28 cellular contexts compared by ENCODE assay signal in the genomic region with DNA sequence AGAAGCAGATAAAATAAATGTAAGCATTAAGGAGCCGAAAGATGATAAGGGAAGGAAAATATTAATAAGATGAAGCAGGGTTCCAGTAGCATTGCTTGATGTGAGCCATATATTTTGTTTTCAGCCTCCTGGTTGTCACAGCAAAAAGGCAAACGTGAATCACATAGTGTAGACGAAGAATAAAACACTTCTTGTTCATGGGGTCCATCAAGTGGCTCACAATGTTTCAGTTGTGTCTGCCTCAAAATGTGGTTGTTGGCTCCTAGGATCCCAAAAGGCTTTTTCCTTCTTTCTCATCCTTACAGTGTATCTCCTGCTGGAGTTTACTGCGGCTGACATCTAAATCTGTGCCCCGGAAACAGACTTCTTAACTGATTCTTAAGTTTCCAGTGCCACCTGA.
A peak's percentile ranks its signal among the peaks of the same experiment; 100 is the strongest.
DNase-seq lines count a peak whose midpoint lies in the region; ATAC-seq, FAIRE-seq and TF ChIP-seq lines count a peak whose summit lies in the region.
"Had no signal": no experiment of that assay in that cellular context is flagged by ENCODE, and none has a peak within 500 bp of the region (broad histone marks: within the 10 kb centered on the region; RNA-seq: fewer than 3 reads in every experiment).

No MANE protein-coding gene starts in this region.

- H3K27me3 Mint-ChIP-seq in neural progenitor cell (ENCODE audit: insufficient read depth, low read depth): no peaks in the 10 kb centered on the region
- H3K27me3 Mint-ChIP-seq: CD8-positive, alpha-beta memory T cell had no signal

- TF ChIP-seq EP300 in HepG2 (IDR thresholded peaks at IDR 0.05; ENCODE audit: low read depth in 2 of 2, low read length in 2 of 2): no peak
- no peak for TF ChIP-seq EP300 in HepG2 (CRISPR knock-in tag; IDR thresholded peaks at IDR 0.05; ENCODE audit: borderline replicate concordance)

- no peak for ATAC-seq in HepG2
- no peak for ATAC-seq in right lobe of liver
- ATAC-seq in GM18873 (IDR thresholded peaks at IDR 0.05; ENCODE audit: low FRiP score, unreplicated experiment): no peak
- ATAC-seq: Panc1 had no signal

- no peak overlapping the region for H3K9ac ChIP-seq in HepG2 (ENCODE audit: insufficient read depth, low read depth, low read length)
- H3K9ac ChIP-seq in endothelial cell of umbilical vein (replicated peaks; ENCODE audit: extremely low read depth, insufficient read depth, low read length): peak overlapping the region; percentile 10
- H3K9ac ChIP-seq in neural progenitor cell: no peak overlapping the region

- no peak for DNase-seq in HepG2 (ENCODE audit: low spot score)
- DNase-seq in right lobe of liver: no peak
- DNase-seq in endothelial cell of umbilical vein (ENCODE audit: low read depth, low spot score): no peak
- DNase-seq in neural progenitor cell (ENCODE audit: low spot score): no peak
- DNase-seq in NOMO-1 treated with dmso at 0.1 percent for 144 hours (lab: John Stamatoyannopoulos, UW; ENCODE audit: unreplicated experiment): no peak
- DNase-seq in thyroid gland: no peak
- DNase-seq: 8988T; ACHN; BE2C; CD8-positive, alpha-beta memory T cell; DMS79 treated with DMSO at 0.1 percent for 48 hours; GF-D8; KBM-7; MG63; NCI-H1105 treated with DMSO at 0.1 percent for 48 hours; NCI-H2029; NCI-H446; NCI-H526; NCI-H82; NK-92 treated with Interleukin-12 subunit alpha and Interleukin-12 subunit beta, amount 100 ng/mL, for 24 hours; SHP77 had no signal

- H2AFZ ChIP-seq in HepG2 (ENCODE audit: low read length) (no peak overlapping the region), endothelial cell of umbilical vein (ENCODE audit: low read depth, low read length) (no peak overlapping the region), neural progenitor cell (replicated peaks) (no peak overlapping the region)

- H3K27ac ChIP-seq in HepG2 (ENCODE audit: extremely low read length, insufficient read depth, low read length): no peak overlapping the region
- no peak overlapping the region for H3K27ac ChIP-seq in right lobe of liver
- peak overlapping the region; percentile 32 for H3K27ac ChIP-seq in endothelial cell of umbilical vein (ENCODE audit: insufficient read depth, low read depth, low read length)
- H3K27ac ChIP-seq in neural progenitor cell: no peak overlapping the region
- H3K27ac ChIP-seq in thyroid gland: no peak overlapping the region
- H3K27ac ChIP-seq: HL-60, RWPE1 had no signal

- POLR2A ChIA-PET in HepG2 (lab: Yijun Ruan, JAX): no interaction called here
- POLR2A ChIA-PET in endothelial cell of umbilical vein (lab: Charles Lee): no interaction called here

- peaks cover 35% of the 10 kb centered on the region for H3K36me3 Mint-ChIP-seq in neural progenitor cell

- no peaks in the 10 kb centered on the region for H3K9me1 ChIP-seq in endothelial cell of umbilical vein (replicated peaks; ENCODE audit: control insufficient read depth, extremely low read depth, insufficient read depth, low read length)

- CTCF ChIA-PET in HepG2 (lab: Yijun Ruan, JAX; ENCODE audit: low intra/inter-chr PET ratio, low total read pairs) (no interaction called here), endothelial cell of umbilical vein (lab: Charles Lee) (no interaction called here)

- H3K9me3 Mint-ChIP-seq in neural progenitor cell: no peaks in the 10 kb centered on the region
- H3K9me3 Mint-ChIP-seq: CD14-positive monocyte; CD8-positive, alpha-beta memory T cell had no signal

- peaks cover 10% of the 10 kb centered on the region for H3K4me1 Mint-ChIP-seq in neural progenitor cell

- 97% methylated on average over 5 of the region's 5 CpGs for WGBS in HepG2 (ENCODE audit: low lambda C conversion rate)
- WGBS in right lobe of liver (ENCODE audit: insufficient coverage, low coverage, low lambda C conversion rate, missing lambda C conversion rate): 94% methylated on average over 4 of the region's 5 CpGs
- WGBS in thyroid gland, 2 donors: 93 to 96% methylated on average over 5 of the region's 5 CpGs

- TF ChIP-seq RAD21 in HepG2 (CRISPR knock-in tag; IDR thresholded peaks at IDR 0.05): no peak

- no peaks in the 10 kb centered on the region for H3F3A ChIP-seq in neural progenitor cell (ENCODE audit: low read depth)

- TF ChIP-seq POLR2A in HepG2 (IDR thresholded peaks at IDR 0.05; ENCODE audit: insufficient read depth in 1 of 2, low read depth in 2 of 2, low read length in 2 of 2) (no peak), right lobe of liver (IDR thresholded peaks at IDR 0.05) (no peak), endothelial cell of umbilical vein (IDR thresholded peaks at IDR 0.05; ENCODE audit: low read depth, low read length) (no peak), thyroid gland (IDR thresholded peaks at IDR 0.05) (no peak)

- H3K79me2 ChIP-seq in HepG2 (ENCODE audit: insufficient read depth, low read length) (peaks cover 76% of the 10 kb centered on the region), endothelial cell of umbilical vein (ENCODE audit: control insufficient read depth, insufficient read depth, low read length) (peaks cover 26% of the 10 kb centered on the region), neural progenitor cell (ENCODE audit: low read depth) (no peaks in the 10 kb centered on the region)

- H3K9me3 ChIP-seq in HepG2 (ENCODE audit: low read length) (no peaks in the 10 kb centered on the region), right lobe of liver (no peaks in the 10 kb centered on the region), endothelial cell of umbilical vein (replicated peaks; ENCODE audit: control insufficient read depth, insufficient read depth, low read length) (no peaks in the 10 kb centered on the region), neural progenitor cell (ENCODE audit: low read depth) (no peaks in the 10 kb centered on the region), thyroid gland (no peaks in the 10 kb centered on the region)
- H3K9me3 ChIP-seq: BE2C, MG63 had no signal

- BruUV-seq in HepG2 (replicated peaks; lab: Mats Ljungman, UMichigan) (no TSS peak), endothelial cell of umbilical vein (replicated peaks; lab: Mats Ljungman, UMichigan) (no TSS peak)

- TF ChIP-seq CTCF in HepG2 (CRISPR knock-in tag; IDR thresholded peaks at IDR 0.05) (no peak), right lobe of liver (IDR thresholded peaks at IDR 0.05) (no peak), endothelial cell of umbilical vein (IDR thresholded peaks at IDR 0.05; ENCODE audit: extremely low read depth in 1 of 2, insufficient read depth in 1 of 2, low read depth in 1 of 2, low read length in 2 of 2) (no peak), neural progenitor cell (IDR thresholded peaks at IDR 0.05) (no peak), thyroid gland (IDR thresholded peaks at IDR 0.05) (no peak)

- H3K4me3 Mint-ChIP-seq in neural progenitor cell: no peak overlapping the region
- H3K4me3 Mint-ChIP-seq: CD14-positive monocyte; CD8-positive, alpha-beta memory T cell had no signal

- H3K4me2 ChIP-seq in HepG2 (ENCODE audit: low read depth, low read length) (no peak overlapping the region), endothelial cell of umbilical vein (ENCODE audit: insufficient read depth, low read length) (peak overlapping the region; percentile 21), neural progenitor cell (no peak overlapping the region)

- H4K20me1 ChIP-seq in HepG2 (ENCODE audit: insufficient read depth, low read length): peaks cover 96% of the 10 kb centered on the region
- H4K20me1 ChIP-seq in endothelial cell of umbilical vein (replicated peaks; ENCODE audit: control insufficient read depth, extremely low read depth, insufficient read depth, low read length): no peaks in the 10 kb centered on the region
- H4K20me1 ChIP-seq in neural progenitor cell (ENCODE audit: low read depth): peaks cover 5% of the 10 kb centered on the region

- peak overlapping the region; percentile 39 for H3K27ac Mint-ChIP-seq in neural progenitor cell
- H3K27ac Mint-ChIP-seq: CD8-positive, alpha-beta memory T cell had no signal

- H3K36me3 ChIP-seq in HepG2 (replicated peaks in 1 of 2; ENCODE audit: control insufficient read depth in 1 of 2, insufficient read depth in 2 of 2, low read length in 2 of 2): peaks cover 18 to 78% of the 10 kb centered on the region in 2 experiments
- H3K36me3 ChIP-seq in right lobe of liver: peaks cover 0 to 15% (median 7%) of the 10 kb centered on the region in 4 donors
- peaks cover 8 to 16% of the 10 kb centered on the region in 2 experiments for H3K36me3 ChIP-seq in endothelial cell of umbilical vein (ENCODE audit: control insufficient read depth in 2 of 2, extremely low read depth in 1 of 2, insufficient read depth in 2 of 2, low read length in 2 of 2)
- no peaks in the 10 kb centered on the region for H3K36me3 ChIP-seq in neural progenitor cell
- peaks cover 0 to 7% of the 10 kb centered on the region in 2 donors for H3K36me3 ChIP-seq in thyroid gland
- H3K36me3 ChIP-seq: BE2C had no signal

- FAIRE-seq in HepG2 (lab: Jason Lieb, UNC) (no peak), endothelial cell of umbilical vein (lab: Jason Lieb, UNC) (no peak)
- FAIRE-seq: GM12891, H54 had no signal

- in situ Hi-C loops in HepG2 (cut with HindIII; ENCODE audit: extremely low pct_ligation_motif_present, low pct_unique_long_range_greater_than_20kb): no loop called here

- intact Hi-C loops in HepG2 (cut with micrococcal nuclease; ENCODE audit: unreplicated experiment) (no loop called here), right lobe of liver (cut with DNase I) (no loop called here), endothelial cell of umbilical vein (cut with micrococcal nuclease) (no loop called here), thyroid gland (cut with DNase I) (no loop called here)

- H3K4me1 ChIP-seq in HepG2 (ENCODE audit: insufficient read depth, low read length) (peaks cover 70% of the 10 kb centered on the region), right lobe of liver (peaks cover 0 to 19% (median 5%) of the 10 kb centered on the region in 4 donors), endothelial cell of umbilical vein (ENCODE audit: control insufficient read depth, extremely low read depth, insufficient read depth, low read length) (peaks cover 25% of the 10 kb centered on the region), neural progenitor cell (peaks cover 3% of the 10 kb centered on the region), thyroid gland (peaks cover 0 to 14% of the 10 kb centered on the region in 2 donors)
- H3K4me1 ChIP-seq: BE2C had no signal

- dilution Hi-C loops in endothelial cell of umbilical vein (cut with MboI; ENCODE audit: extremely low pct_ligation_motif_present, low sequenced_read_pairs): no loop called here

- H3K27me3 ChIP-seq in HepG2 (ENCODE audit: control insufficient read depth in 1 of 2, insufficient read depth in 2 of 2, low read length in 2 of 2): no peaks in the 10 kb centered on the region
- no peaks in the 10 kb centered on the region for H3K27me3 ChIP-seq in right lobe of liver
- H3K27me3 ChIP-seq in endothelial cell of umbilical vein (ENCODE audit: control insufficient read depth in 2 of 2, insufficient read depth in 2 of 2, low read length in 2 of 2): no peaks in the 10 kb centered on the region
- H3K27me3 ChIP-seq in neural progenitor cell: no peaks in the 10 kb centered on the region
- H3K27me3 ChIP-seq in thyroid gland: no peaks in the 10 kb centered on the region
- H3K27me3 ChIP-seq: BE2C, MG63 had no signal

- H3K4me3 ChIP-seq in HepG2 (replicated peaks in 1 of 3; ENCODE audit: insufficient read depth in 1 of 3, low read depth in 2 of 3, low read length in 3 of 3) (no peak overlapping the region), right lobe of liver (no peak overlapping the region), endothelial cell of umbilical vein (replicated peaks in 1 of 3; ENCODE audit: insufficient read depth in 1 of 3, low read depth in 1 of 3, low read length in 3 of 3) (no peak overlapping the region), neural progenitor cell (no peak overlapping the region), thyroid gland (replicated peaks in 1 of 3) (no peak overlapping the region)
- H3K4me3 ChIP-seq: MG63 had no signal
